ENCODE assay signal across 1 cellular context in genomic region chr1:220344745-220345144, GRCh38.
TF ChIP-seq lines count a peak whose summit lies in the region.

No MANE protein-coding gene starts in this region.

TF ChIP-seq in H1, 55 proteins besides CTCF, POLR2A, EP300 and RAD21 (continued from another document):
- TF ChIP-seq E2F6 (IDR thresholded peaks at IDR 0.05) = no peak
- TF ChIP-seq ASH2L (IDR thresholded peaks at IDR 0.05; ENCODE audit: low read length) = no peak
- TF ChIP-seq, protein P1, sequence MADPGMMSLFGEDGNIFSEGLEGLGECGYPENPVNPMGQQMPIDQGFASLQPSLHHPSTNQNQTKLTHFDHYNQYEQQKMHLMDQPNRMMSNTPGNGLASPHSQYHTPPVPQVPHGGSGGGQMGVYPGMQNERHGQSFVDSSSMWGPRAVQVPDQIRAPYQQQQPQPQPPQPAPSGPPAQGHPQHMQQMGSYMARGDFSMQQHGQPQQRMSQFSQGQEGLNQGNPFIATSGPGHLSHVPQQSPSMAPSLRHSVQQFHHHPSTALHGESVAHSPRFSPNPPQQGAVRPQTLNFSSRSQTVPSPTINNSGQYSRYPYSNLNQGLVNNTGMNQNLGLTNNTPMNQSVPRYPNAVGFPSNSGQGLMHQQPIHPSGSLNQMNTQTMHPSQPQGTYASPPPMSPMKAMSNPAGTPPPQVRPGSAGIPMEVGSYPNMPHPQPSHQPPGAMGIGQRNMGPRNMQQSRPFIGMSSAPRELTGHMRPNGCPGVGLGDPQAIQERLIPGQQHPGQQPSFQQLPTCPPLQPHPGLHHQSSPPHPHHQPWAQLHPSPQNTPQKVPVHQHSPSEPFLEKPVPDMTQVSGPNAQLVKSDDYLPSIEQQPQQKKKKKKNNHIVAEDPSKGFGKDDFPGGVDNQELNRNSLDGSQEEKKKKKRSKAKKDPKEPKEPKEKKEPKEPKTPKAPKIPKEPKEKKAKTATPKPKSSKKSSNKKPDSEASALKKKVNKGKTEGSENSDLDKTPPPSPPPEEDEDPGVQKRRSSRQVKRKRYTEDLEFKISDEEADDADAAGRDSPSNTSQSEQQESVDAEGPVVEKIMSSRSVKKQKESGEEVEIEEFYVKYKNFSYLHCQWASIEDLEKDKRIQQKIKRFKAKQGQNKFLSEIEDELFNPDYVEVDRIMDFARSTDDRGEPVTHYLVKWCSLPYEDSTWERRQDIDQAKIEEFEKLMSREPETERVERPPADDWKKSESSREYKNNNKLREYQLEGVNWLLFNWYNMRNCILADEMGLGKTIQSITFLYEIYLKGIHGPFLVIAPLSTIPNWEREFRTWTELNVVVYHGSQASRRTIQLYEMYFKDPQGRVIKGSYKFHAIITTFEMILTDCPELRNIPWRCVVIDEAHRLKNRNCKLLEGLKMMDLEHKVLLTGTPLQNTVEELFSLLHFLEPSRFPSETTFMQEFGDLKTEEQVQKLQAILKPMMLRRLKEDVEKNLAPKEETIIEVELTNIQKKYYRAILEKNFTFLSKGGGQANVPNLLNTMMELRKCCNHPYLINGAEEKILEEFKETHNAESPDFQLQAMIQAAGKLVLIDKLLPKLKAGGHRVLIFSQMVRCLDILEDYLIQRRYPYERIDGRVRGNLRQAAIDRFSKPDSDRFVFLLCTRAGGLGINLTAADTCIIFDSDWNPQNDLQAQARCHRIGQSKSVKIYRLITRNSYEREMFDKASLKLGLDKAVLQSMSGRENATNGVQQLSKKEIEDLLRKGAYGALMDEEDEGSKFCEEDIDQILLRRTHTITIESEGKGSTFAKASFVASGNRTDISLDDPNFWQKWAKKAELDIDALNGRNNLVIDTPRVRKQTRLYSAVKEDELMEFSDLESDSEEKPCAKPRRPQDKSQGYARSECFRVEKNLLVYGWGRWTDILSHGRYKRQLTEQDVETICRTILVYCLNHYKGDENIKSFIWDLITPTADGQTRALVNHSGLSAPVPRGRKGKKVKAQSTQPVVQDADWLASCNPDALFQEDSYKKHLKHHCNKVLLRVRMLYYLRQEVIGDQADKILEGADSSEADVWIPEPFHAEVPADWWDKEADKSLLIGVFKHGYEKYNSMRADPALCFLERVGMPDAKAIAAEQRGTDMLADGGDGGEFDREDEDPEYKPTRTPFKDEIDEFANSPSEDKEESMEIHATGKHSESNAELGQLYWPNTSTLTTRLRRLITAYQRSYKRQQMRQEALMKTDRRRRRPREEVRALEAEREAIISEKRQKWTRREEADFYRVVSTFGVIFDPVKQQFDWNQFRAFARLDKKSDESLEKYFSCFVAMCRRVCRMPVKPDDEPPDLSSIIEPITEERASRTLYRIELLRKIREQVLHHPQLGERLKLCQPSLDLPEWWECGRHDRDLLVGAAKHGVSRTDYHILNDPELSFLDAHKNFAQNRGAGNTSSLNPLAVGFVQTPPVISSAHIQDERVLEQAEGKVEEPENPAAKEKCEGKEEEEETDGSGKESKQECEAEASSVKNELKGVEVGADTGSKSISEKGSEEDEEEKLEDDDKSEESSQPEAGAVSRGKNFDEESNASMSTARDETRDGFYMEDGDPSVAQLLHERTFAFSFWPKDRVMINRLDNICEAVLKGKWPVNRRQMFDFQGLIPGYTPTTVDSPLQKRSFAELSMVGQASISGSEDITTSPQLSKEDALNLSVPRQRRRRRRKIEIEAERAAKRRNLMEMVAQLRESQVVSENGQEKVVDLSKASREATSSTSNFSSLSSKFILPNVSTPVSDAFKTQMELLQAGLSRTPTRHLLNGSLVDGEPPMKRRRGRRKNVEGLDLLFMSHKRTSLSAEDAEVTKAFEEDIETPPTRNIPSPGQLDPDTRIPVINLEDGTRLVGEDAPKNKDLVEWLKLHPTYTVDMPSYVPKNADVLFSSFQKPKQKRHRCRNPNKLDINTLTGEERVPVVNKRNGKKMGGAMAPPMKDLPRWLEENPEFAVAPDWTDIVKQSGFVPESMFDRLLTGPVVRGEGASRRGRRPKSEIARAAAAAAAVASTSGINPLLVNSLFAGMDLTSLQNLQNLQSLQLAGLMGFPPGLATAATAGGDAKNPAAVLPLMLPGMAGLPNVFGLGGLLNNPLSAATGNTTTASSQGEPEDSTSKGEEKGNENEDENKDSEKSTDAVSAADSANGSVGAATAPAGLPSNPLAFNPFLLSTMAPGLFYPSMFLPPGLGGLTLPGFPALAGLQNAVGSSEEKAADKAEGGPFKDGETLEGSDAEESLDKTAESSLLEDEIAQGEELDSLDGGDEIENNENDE (IDR thresholded peaks at IDR 0.05; ENCODE audit: insufficient replicate concordance, low read length) = no peak
- no peak for TF ChIP-seq SP2 (IDR thresholded peaks at IDR 0.05; ENCODE audit: low read length)
- TF ChIP-seq BACH1 (IDR thresholded peaks at IDR 0.05; ENCODE audit: low read length) = no peak
- TF ChIP-seq SP4 (IDR thresholded peaks at IDR 0.05; ENCODE audit: low read length) = no peak
TF ChIP-seq in H1: peak in this region for 0.
